In the genomic region with DNA sequence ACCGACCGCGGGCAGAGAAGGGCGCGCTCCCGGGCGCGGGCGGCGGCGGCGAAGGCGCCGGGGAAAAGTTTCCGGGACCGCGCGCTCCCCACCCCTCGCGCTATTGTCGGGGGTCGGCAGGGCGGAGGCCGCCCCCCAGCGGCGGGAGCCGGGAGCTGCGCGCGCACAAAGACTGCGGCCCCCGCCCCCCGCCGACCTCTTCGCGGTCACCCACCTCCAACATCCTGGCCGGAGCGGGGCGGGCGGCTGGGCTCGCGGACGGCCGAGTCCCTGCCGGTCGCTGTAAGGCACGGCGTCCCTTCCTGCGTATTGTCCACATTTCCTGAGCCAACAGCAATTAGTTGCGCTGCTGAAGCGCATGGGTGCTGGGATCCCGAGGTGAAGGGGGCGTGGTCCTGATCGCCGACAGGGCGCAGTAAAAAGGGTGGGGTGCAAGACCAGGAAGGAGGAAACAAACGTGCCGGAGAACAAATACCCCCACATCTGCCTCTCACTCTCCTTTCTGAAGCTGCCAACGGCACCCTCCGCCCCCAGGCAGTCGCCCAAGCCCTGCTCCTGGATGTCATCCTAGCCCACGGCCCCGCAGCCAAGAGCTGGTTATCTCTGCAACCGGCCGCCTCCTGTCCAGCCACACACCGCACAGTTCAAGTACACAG, we compare ENCODE assay signal across 8 cellular contexts. TPM values are rescaled to one million over a fixed set of nuclear protein-coding genes. Genes with fewer than 3 reads are reported as not detected.
DNase-seq lines count a peak whose midpoint lies in the region; ATAC-seq, FAIRE-seq and TF ChIP-seq lines count a peak whose summit lies in the region.

A gene with protein sequence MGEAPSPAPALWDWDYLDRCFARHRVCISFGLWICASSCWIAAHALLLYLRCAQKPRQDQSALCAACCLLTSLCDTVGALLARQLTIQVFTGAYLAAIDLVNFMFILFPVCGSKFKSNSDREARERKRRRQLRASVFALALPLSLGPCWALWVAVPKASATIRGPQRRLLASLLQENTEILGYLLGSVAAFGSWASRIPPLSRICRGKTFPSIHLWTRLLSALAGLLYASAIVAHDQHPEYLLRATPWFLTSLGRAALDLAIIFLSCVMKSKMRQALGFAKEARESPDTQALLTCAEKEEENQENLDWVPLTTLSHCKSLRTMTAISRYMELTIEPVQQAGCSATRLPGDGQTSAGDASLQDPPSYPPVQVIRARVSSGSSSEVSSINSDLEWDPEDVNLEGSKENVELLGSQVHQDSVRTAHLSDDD (minus strand): TSS at position 71 of the 656 bp plus-strand sequence. CDS start 204 bp downstream, outside the sequence.

- H3K79me2 ChIP-seq in DND-41 (ENCODE audit: insufficient read depth, low read length), result peaks cover 18% of the 10 kb centered on the region

- no peaks in the 10 kb centered on the region for H4K20me1 ChIP-seq in DND-41 (ENCODE audit: insufficient read depth, low read length)

- DNase-seq in DND-41 (peak; percentile 82), RCC 7860 (ENCODE audit: low spot score) (peak; percentile 86), fibroblast of the conjunctiva (ENCODE audit: low read depth) (peak; percentile 63), neural crest cell (ENCODE audit: low read depth, low spot score) (peak; percentile 81), substantia nigra (lab: John Stamatoyannopoulos, UW) (peak in 22 of 49 donors; percentile 7 to 43 (median 26))
- DNase-seq in Jurkat, Clone E6-1 (ENCODE audit: low read depth, low spot score), result peak; percentile 66
- DNase-seq in activated T-helper 1 cell treated with anti-CD3 and anti-CD28 coated beads, Interleukin-2, amount 50 U/mL, for 16 hours (ENCODE audit: low read depth in 1 of 2, low spot score in 1 of 2), result peak; percentile 17 to 29

- peak within 1 kb of the TSS; percentile 71 for H3K9ac ChIP-seq in DND-41 (ENCODE audit: low read depth, low read length)

- H3K4me3 Mint-ChIP-seq in neural crest cell, result peak within 1 kb of the TSS; percentile 95

- no peak for FAIRE-seq in RCC 7860 (lab: Jason Lieb, UNC)

- H3K4me2 ChIP-seq in DND-41 (ENCODE audit: insufficient read depth, low read length), result peak within 1 kb of the TSS; percentile 97

- peaks cover 16% of the 10 kb centered on the region for H3K4me1 ChIP-seq in DND-41 (ENCODE audit: insufficient read depth, low read length)

- H3K9me3 ChIP-seq in DND-41 (ENCODE audit: insufficient read depth, low read length, severe bottlenecking), result peaks cover 15% of the 10 kb centered on the region

- H3K27ac Mint-ChIP-seq in neural crest cell (ENCODE audit: unreplicated experiment), result peak within 1 kb of the TSS; percentile 96

- TF ChIP-seq CTCF in DND-41 (IDR thresholded peaks at IDR 0.05; ENCODE audit: borderline replicate concordance, extremely low read depth, low read length, poor library complexity, severe bottlenecking) (peak; percentile 75), neural crest cell (conservative IDR thresholded peaks at IDR 0.05) (peak; percentile 72)

- H3K36me3 ChIP-seq in DND-41 (ENCODE audit: insufficient read depth, low read length), result peaks cover 29% of the 10 kb centered on the region

- peak within 1 kb of the TSS; percentile 93 for H2AFZ ChIP-seq in DND-41 (ENCODE audit: low read depth, low read length)

- peaks cover 19% of the 10 kb centered on the region for H3K4me1 Mint-ChIP-seq in neural crest cell

- H3K9me3 Mint-ChIP-seq in neural crest cell, result peaks cover 3% of the 10 kb centered on the region

- peak; percentile 80 for ATAC-seq in DND-41 (ENCODE audit: insufficient read depth, low read depth)
- ATAC-seq in GM21723 (IDR thresholded peaks at IDR 0.05; ENCODE audit: unreplicated experiment), result peak; percentile 90

- peaks cover 19% of the 10 kb centered on the region for H3K36me3 Mint-ChIP-seq in neural crest cell (ENCODE audit: low read depth)

- H3K27ac ChIP-seq in DND-41 (ENCODE audit: low read length), result peak within 1 kb of the TSS; percentile 67
- peak within 1 kb of the TSS; percentile 12 for H3K27ac ChIP-seq in substantia nigra (ENCODE audit: low read depth, low read length, poor library complexity, severe bottlenecking)

- H3K4me3 ChIP-seq in DND-41 (ENCODE audit: low read depth in 1 of 2, low read length in 2 of 2), result peak within 1 kb of the TSS; percentile 54 to 96
- H3K4me3 ChIP-seq in Jurkat, Clone E6-1 (ENCODE audit: low read length), result peak within 1 kb of the TSS; percentile 69

- H3K27me3 ChIP-seq in DND-41 (ENCODE audit: insufficient read depth, low read length, poor library complexity), result no peaks in the 10 kb centered on the region

- H3K27me3 Mint-ChIP-seq in neural crest cell (ENCODE audit: low read depth), result no peaks in the 10 kb centered on the region

RNA-seq across cellular contexts. Expression of the gene that starts here (rescaled TPM):
- 40.4 TPM for polyA plus RNA-seq in Jurkat, Clone E6-1 (2012; ENCODE audit: insufficient read depth, insufficient read length)
- total RNA-seq in neural crest cell, result 37.3 and 43.8 TPM in 2 replicates
